Comparison of ENCODE assay signal across 19 cellular contexts in genomic region chr10:123554656-123555055, GRCh38.
"Had no signal": no experiment of that assay in that cellular context is flagged by ENCODE, and none has a peak within 500 bp of the region (broad histone marks: within the 10 kb centered on the region; RNA-seq: fewer than 3 reads in every experiment).

No MANE protein-coding gene starts in this region.

- H3K4me3 Mint-ChIP-seq: naive thymus-derived CD4-positive, alpha-beta T cell; nephron progenitor cell; stimulated activated memory B cell treated with anti-CD40 and anti-IgM and Interleukin-4, amounts not matched to agents 10 μg/mL and 1 μg/mL and 100 μg/mL, for 72 hours; stimulated activated naive CD8-positive, alpha-beta T cell treated with anti-CD3 and anti-CD28 coated beads, Interleukin-15, Interleukin-2, amounts not matched to agents 100 ng/mL and 50 ng/mL, for 24 hours had no signal

- H3K27ac ChIP-seq: heart left ventricle, left lung, lower lobe of right lung, neutrophil, psoas muscle, spleen, tibial artery had no signal

- H3K4me3 ChIP-seq: heart left ventricle, left lung, lower lobe of right lung, psoas muscle, spleen, tibial artery had no signal

- DNase-seq: effector memory CD4-positive, alpha-beta T cell; heart left ventricle; hypothalamus; left lung; lower lobe of right lung; naive thymus-derived CD4-positive, alpha-beta T cell; nephron progenitor cell; psoas muscle; retina; spleen; stimulated activated CD4-positive, alpha-beta T cell treated with anti-CD3 and anti-CD28 coated beads, Interleukin-15, amount 100 ng/mL, for 24 hours; stimulated activated CD4-positive, alpha-beta T cell treated with anti-CD3 and anti-CD28 coated beads, Interleukin-1b, Interleukin-23, amount 100 ng/mL, for 48 hours; stimulated activated CD4-positive, alpha-beta T cell treated with anti-CD3 and anti-CD28 coated beads, Interleukin-4, amount 100 ng/mL, for 24 hours; tibial artery had no signal

- H3K9me3 Mint-ChIP-seq: nephron progenitor cell; stimulated activated memory B cell treated with anti-CD40 and anti-IgM and Interleukin-4, amounts not matched to agents 10 μg/mL and 1 μg/mL and 100 μg/mL, for 72 hours; stimulated activated naive CD8-positive, alpha-beta T cell treated with anti-CD3 and anti-CD28 coated beads, Interleukin-15, Interleukin-2, amounts not matched to agents 100 ng/mL and 50 ng/mL, for 24 hours had no signal

- H3K36me3 Mint-ChIP-seq: naive thymus-derived CD4-positive, alpha-beta T cell; stimulated activated memory B cell treated with anti-CD40 and anti-IgM and Interleukin-4, amounts not matched to agents 10 μg/mL and 1 μg/mL and 100 μg/mL, for 72 hours had no signal

- ATAC-seq: esophagus mucosa; heart left ventricle; left lung; lower lobe of right lung; naive thymus-derived CD4-positive, alpha-beta T cell; psoas muscle; sciatic nerve; stimulated activated memory B cell treated with anti-CD40 and anti-IgM and Interleukin-4, amounts not matched to agents 10 μg/mL and 1 μg/mL and 100 μg/mL, for 72 hours had no signal

- H3K27ac Mint-ChIP-seq: naive thymus-derived CD4-positive, alpha-beta T cell; nephron progenitor cell; stimulated activated memory B cell treated with anti-CD40 and anti-IgM and Interleukin-4, amounts not matched to agents 10 μg/mL and 1 μg/mL and 100 μg/mL, for 72 hours; stimulated activated naive CD8-positive, alpha-beta T cell treated with anti-CD3 and anti-CD28 coated beads, Interleukin-15, Interleukin-2, amounts not matched to agents 100 ng/mL and 50 ng/mL, for 24 hours had no signal
